ENCODE assay signal across 12 cellular contexts in genomic region chr6:14721103-14721758, GRCh38.
DNase-seq lines count a peak whose midpoint lies in the region; ATAC-seq and TF ChIP-seq lines count a peak whose summit lies in the region.
"Had no signal": no experiment of that assay in that cellular context is flagged by ENCODE, and none has a peak within 500 bp of the region (broad histone marks: within the 10 kb centered on the region; RNA-seq: fewer than 3 reads in every experiment).

No MANE protein-coding gene starts in this region.

- no peaks in the 10 kb centered on the region for H3K9me3 ChIP-seq in hepatocyte (ENCODE audit: low read depth)
- H3K9me3 ChIP-seq: esophagus muscularis mucosa had no signal

- 61% methylated on average over 9 of the region's 9 CpGs for WGBS in hepatocyte (ENCODE audit: low lambda C conversion rate, missing lambda C conversion rate)

- POLR2A ChIA-PET in activated B cell treated with CpG ODN at 0.5 μM for 24 hours (lab: Charles Lee) = interaction anchor here (1.1 kb wide), 1 partner anchor 8 kb away, joined by 3 read pairs; no protein-coding TSS in a partner anchor
- POLR2A ChIA-PET in naive thymus-derived CD8-positive, alpha-beta T cell (lab: Charles Lee) = no interaction called here

- intact Hi-C loops in activated B cell treated with CpG ODN at 0.5 μM for 24 hours (cut with micrococcal nuclease) = no loop called here

- H3K36me3 ChIP-seq in hepatocyte (replicated peaks; ENCODE audit: insufficient read depth, low read depth) = no peaks in the 10 kb centered on the region
- H3K36me3 ChIP-seq: esophagus muscularis mucosa had no signal

- TF ChIP-seq CTCF in activated B cell treated with CpG ODN at 0.5 μM for 24 hours (IDR thresholded peaks at IDR 0.05) = no peak
- no peak for TF ChIP-seq CTCF in hepatocyte (IDR thresholded peaks at IDR 0.05; ENCODE audit: poor library complexity)

- H3K79me2 ChIP-seq in hepatocyte = no peaks in the 10 kb centered on the region

- no peak overlapping the region for H3K4me2 ChIP-seq in hepatocyte

- DNase-seq in DMS153 (lab: John Stamatoyannopoulos, UW) (peak; percentile 11), DMS153 treated with DMSO at 0.1 percent for 48 hours (lab: John Stamatoyannopoulos, UW; ENCODE audit: unreplicated experiment) (no peak), activated B cell treated with CpG ODN at 0.5 μM for 24 hours (no peak), hepatocyte (ENCODE audit: low spot score) (peak; percentile 43)
- DNase-seq in stimulated activated effector memory CD8-positive, alpha-beta T cell treated with anti-CD3 and anti-CD28 coated beads, Interleukin-12 subunit alpha, Interleukin-12 subunit beta, amount 100 ng/mL, for 72 hours (ENCODE audit: low spot score in 2 of 2) = no peak
- no peak for DNase-seq in naive thymus-derived CD8-positive, alpha-beta T cell
- DNase-seq: activated naive CD4-positive, alpha-beta T cell treated with anti-CD3 and anti-CD28 coated beads, Interleukin-2, amount 10 ng/mL, durations not matched to agents 7 days and 5 days had no signal

- H3K4me1 Mint-ChIP-seq in activated B cell treated with CpG ODN at 0.5 μM for 24 hours = peaks cover 79% of the 10 kb centered on the region
- peaks cover 63% of the 10 kb centered on the region for H3K4me1 Mint-ChIP-seq in stimulated activated effector memory CD8-positive, alpha-beta T cell treated with anti-CD3 and anti-CD28 coated beads, Interleukin-12 subunit alpha, Interleukin-12 subunit beta, amount 100 ng/mL, for 72 hours
- H3K4me1 Mint-ChIP-seq in naive thymus-derived CD8-positive, alpha-beta T cell = peaks cover 24 to 68% (median 35%) of the 10 kb centered on the region in 4 donors

- no peak overlapping the region for H3K4me3 ChIP-seq in hepatocyte
- H3K4me3 ChIP-seq: esophagus muscularis mucosa had no signal

- H3K9me2 ChIP-seq in hepatocyte (replicated peaks; ENCODE audit: insufficient read depth) = no peaks in the 10 kb centered on the region

- peak overlapping the region; percentile 7 for H3K4me3 Mint-ChIP-seq in activated B cell treated with CpG ODN at 0.5 μM for 24 hours
- no peak overlapping the region for H3K4me3 Mint-ChIP-seq in stimulated activated effector memory CD8-positive, alpha-beta T cell treated with anti-CD3 and anti-CD28 coated beads, Interleukin-12 subunit alpha, Interleukin-12 subunit beta, amount 100 ng/mL, for 72 hours
- H3K4me3 Mint-ChIP-seq in naive thymus-derived CD8-positive, alpha-beta T cell = no peak overlapping the region
- H3K4me3 Mint-ChIP-seq: activated naive CD4-positive, alpha-beta T cell treated with anti-CD3 and anti-CD28 coated beads, Interleukin-2, amount 10 ng/mL, durations not matched to agents 7 days and 5 days; natural killer cell treated with Interleukin-12 subunit alpha and Interleukin-12 subunit beta and Interleukin-15 and Interleukin-18, amount 100 ng/mL, for 72 hours had no signal

- H3K9me3 Mint-ChIP-seq in activated B cell treated with CpG ODN at 0.5 μM for 24 hours = peaks cover 4% of the 10 kb centered on the region
- H3K9me3 Mint-ChIP-seq in stimulated activated effector memory CD8-positive, alpha-beta T cell treated with anti-CD3 and anti-CD28 coated beads, Interleukin-12 subunit alpha, Interleukin-12 subunit beta, amount 100 ng/mL, for 72 hours = peaks cover 6% of the 10 kb centered on the region
- peaks cover 0 to 10% (median 0%) of the 10 kb centered on the region in 9 donors for H3K9me3 Mint-ChIP-seq in naive thymus-derived CD8-positive, alpha-beta T cell
- H3K9me3 Mint-ChIP-seq: activated naive CD4-positive, alpha-beta T cell treated with anti-CD3 and anti-CD28 coated beads, Interleukin-2, amount 10 ng/mL, durations not matched to agents 7 days and 5 days had no signal

- no peak overlapping the region for H2AFZ ChIP-seq in hepatocyte

- CTCF ChIA-PET in activated B cell treated with CpG ODN at 0.5 μM for 24 hours (lab: Charles Lee) = no interaction called here

- ATAC-seq in activated B cell treated with CpG ODN at 0.5 μM for 24 hours (ENCODE audit: low read depth) (peak; percentile 34), GM19324 (IDR thresholded peaks at IDR 0.05; ENCODE audit: low FRiP score, unreplicated experiment) (no peak), HG02623 (IDR thresholded peaks at IDR 0.05; ENCODE audit: unreplicated experiment) (no peak)
- no peak for ATAC-seq in stimulated activated effector memory CD8-positive, alpha-beta T cell treated with anti-CD3 and anti-CD28 coated beads, Interleukin-12 subunit alpha, Interleukin-12 subunit beta, amount 100 ng/mL, for 72 hours
- ATAC-seq in naive thymus-derived CD8-positive, alpha-beta T cell = no peak
- ATAC-seq: natural killer cell treated with Interleukin-12 subunit alpha and Interleukin-12 subunit beta and Interleukin-15 and Interleukin-18, amount 100 ng/mL, for 72 hours had no signal

- no peaks in the 10 kb centered on the region for H4K20me1 ChIP-seq in hepatocyte (ENCODE audit: insufficient read depth, poor library complexity, severe bottlenecking)

- no peaks in the 10 kb centered on the region for H3K36me3 Mint-ChIP-seq in activated B cell treated with CpG ODN at 0.5 μM for 24 hours (ENCODE audit: low read depth)
- H3K36me3 Mint-ChIP-seq in stimulated activated effector memory CD8-positive, alpha-beta T cell treated with anti-CD3 and anti-CD28 coated beads, Interleukin-12 subunit alpha, Interleukin-12 subunit beta, amount 100 ng/mL, for 72 hours = no peaks in the 10 kb centered on the region
- H3K36me3 Mint-ChIP-seq in naive thymus-derived CD8-positive, alpha-beta T cell = peaks cover 0 to 1% (median 0%) of the 10 kb centered on the region in 3 donors

- H3K27me3 ChIP-seq in hepatocyte = no peaks in the 10 kb centered on the region
- H3K27me3 ChIP-seq: esophagus muscularis mucosa had no signal

- peak overlapping the region; percentile 78 for H3K27ac Mint-ChIP-seq in activated B cell treated with CpG ODN at 0.5 μM for 24 hours
- H3K27ac Mint-ChIP-seq in stimulated activated effector memory CD8-positive, alpha-beta T cell treated with anti-CD3 and anti-CD28 coated beads, Interleukin-12 subunit alpha, Interleukin-12 subunit beta, amount 100 ng/mL, for 72 hours = peak overlapping the region; percentile 56
- peak overlapping the region in 5 of 10 donors; percentile 4 to 65 (median 30) for H3K27ac Mint-ChIP-seq in naive thymus-derived CD8-positive, alpha-beta T cell
- H3K27ac Mint-ChIP-seq: activated naive CD4-positive, alpha-beta T cell treated with anti-CD3 and anti-CD28 coated beads, Interleukin-2, amount 10 ng/mL, durations not matched to agents 7 days and 5 days had no signal

- no peak overlapping the region for H3K27ac ChIP-seq in hepatocyte
- H3K27ac ChIP-seq: 22Rv1 had no signal

- H3K27me3 Mint-ChIP-seq in activated B cell treated with CpG ODN at 0.5 μM for 24 hours = no peaks in the 10 kb centered on the region
- H3K27me3 Mint-ChIP-seq in naive thymus-derived CD8-positive, alpha-beta T cell = no peaks in the 10 kb centered on the region
- H3K27me3 Mint-ChIP-seq: activated naive CD4-positive, alpha-beta T cell treated with anti-CD3 and anti-CD28 coated beads, Interleukin-2, amount 10 ng/mL, durations not matched to agents 7 days and 5 days; natural killer cell treated with Interleukin-12 subunit alpha and Interleukin-12 subunit beta and Interleukin-15 and Interleukin-18, amount 100 ng/mL, for 72 hours had no signal

- peaks cover 4% of the 10 kb centered on the region for H3K4me1 ChIP-seq in hepatocyte (ENCODE audit: insufficient read depth)

Comparison
In these comparisons a context has a peak if more than half of its experiments do, and no peak if none do; other contexts are left out.
1. DNase-seq: peak in DMS153 (single experiment) and hepatocyte (single experiment); none in DMS153 treated with DMSO at 0.1 percent for 48 hours (single experiment), activated B cell treated with CpG ODN at 0.5 μM for 24 hours (single experiment), stimulated activated effector memory CD8-positive, alpha-beta T cell treated with anti-CD3 and anti-CD28 coated beads, Interleukin-12 subunit alpha, Interleukin-12 subunit beta, amount 100 ng/mL, for 72 hours (0 of 2) and naive thymus-derived CD8-positive, alpha-beta T cell (0 of 10).